Comparison of ENCODE assay signal across 15 cellular contexts in genomic region chr12:53483979-53484377, GRCh38. TPM values are rescaled to one million over a fixed set of nuclear protein-coding genes. Genes with fewer than 3 reads are reported as not detected.
DNase-seq lines count a peak whose midpoint lies in the region; ATAC-seq and TF ChIP-seq lines count a peak whose summit lies in the region.
"Had no signal": no experiment of that assay in that cellular context is flagged by ENCODE, and none has a peak within 500 bp of the region (broad histone marks: within the 10 kb centered on the region; RNA-seq: fewer than 3 reads in every experiment).

No MANE protein-coding gene starts in this region.

- H3K4me1 ChIP-seq in foreskin keratinocyte (peaks cover 14% of the 10 kb centered on the region), spleen (peaks cover 0 to 42% (median 21%) of the 10 kb centered on the region in 6 donors)

- peak overlapping the region; percentile 14 for H3K4me3 Mint-ChIP-seq in activated T-cell treated with anti-CD3 and anti-CD28 coated beads, Interleukin-2, amount 50 U/mL, for 4 hours
- H3K4me3 Mint-ChIP-seq in stimulated activated effector memory CD8-positive, alpha-beta T cell treated with anti-CD3 and anti-CD28 coated beads, Interleukin-12 subunit alpha, Interleukin-12 subunit beta, amount 100 ng/mL, for 72 hours = no peak overlapping the region
- no peak overlapping the region for H3K4me3 Mint-ChIP-seq in MCF 10A (ENCODE audit: unreplicated experiment)
- H3K4me3 Mint-ChIP-seq: T-helper 2 cell treated with Interferon-gamma antibody and Interleukin-4, amounts not matched to agents 5 μg/mL and 100 μg/mL, for 36 hours had no signal

- WGBS in spleen, 5 donors = 91 to 96% (median 95%) methylated on average over 4 of the region's 4 CpGs

- DNase-seq in activated T-cell treated with anti-CD3 and anti-CD28 coated beads, Interleukin-2, amount 50 U/mL, for 4 hours = no peak
- DNase-seq in activated T-cell treated with anti-CD3 and anti-CD28 coated beads for 4 hours (no peak), SK-N-MC (ENCODE audit: low read depth, low spot score) (no peak), foreskin keratinocyte (no peak), brain microvascular endothelial cell (no peak), spleen (no peak), MCF 10A (ENCODE audit: unreplicated experiment) (no peak)
- DNase-seq in stimulated activated effector memory CD8-positive, alpha-beta T cell treated with anti-CD3 and anti-CD28 coated beads, Interleukin-12 subunit alpha, Interleukin-12 subunit beta, amount 100 ng/mL, for 72 hours (ENCODE audit: low spot score in 2 of 2) = no peak
- DNase-seq: anterior cingulate cortex, NCI-H146 had no signal

- no peak for TF ChIP-seq CTCF in foreskin keratinocyte (conservative IDR thresholded peaks at IDR 0.05)
- TF ChIP-seq CTCF in brain microvascular endothelial cell (IDR thresholded peaks at IDR 0.05; ENCODE audit: low read depth, low read length, missing control alignments) = no peak
- no peak for TF ChIP-seq CTCF in spleen (IDR thresholded peaks at IDR 0.05 in 8 of 11, conservative IDR thresholded peaks at IDR 0.05 in 3 of 11)
- no peak for TF ChIP-seq CTCF in MCF 10A (IDR thresholded peaks at IDR 0.05; ENCODE audit: unreplicated experiment)

- intact Hi-C loops in spleen (cut with DNase I; ENCODE audit: low total_unique reads) = no loop called here
- intact Hi-C loops in MCF 10A (cut with micrococcal nuclease) = no loop called here

- H3K27me3 ChIP-seq in foreskin keratinocyte (no peaks in the 10 kb centered on the region), brain microvascular endothelial cell (replicated peaks) (no peaks in the 10 kb centered on the region), spleen (replicated peaks in 1 of 7) (no peaks in the 10 kb centered on the region)

- CTCF ChIA-PET in MCF 10A (lab: Yijun Ruan, JAX) = interaction anchor here (1.0 to 2.2 kb wide), 2 partner anchors 11 to 24 kb away, joined by 3 to 14 read pairs; partner anchors contain the start of gene NPFF

- no peaks in the 10 kb centered on the region for H3K4me1 Mint-ChIP-seq in activated T-cell treated with anti-CD3 and anti-CD28 coated beads, Interleukin-2, amount 50 U/mL, for 4 hours (ENCODE audit: low read depth)
- H3K4me1 Mint-ChIP-seq in stimulated activated effector memory CD8-positive, alpha-beta T cell treated with anti-CD3 and anti-CD28 coated beads, Interleukin-12 subunit alpha, Interleukin-12 subunit beta, amount 100 ng/mL, for 72 hours = peaks cover 22% of the 10 kb centered on the region
- H3K4me1 Mint-ChIP-seq in MCF 10A (ENCODE audit: insufficient read depth, unreplicated experiment) = peaks cover 4% of the 10 kb centered on the region

- no peaks in the 10 kb centered on the region for H3K9me3 Mint-ChIP-seq in activated T-cell treated with anti-CD3 and anti-CD28 coated beads, Interleukin-2, amount 50 U/mL, for 4 hours
- no peaks in the 10 kb centered on the region for H3K9me3 Mint-ChIP-seq in stimulated activated effector memory CD8-positive, alpha-beta T cell treated with anti-CD3 and anti-CD28 coated beads, Interleukin-12 subunit alpha, Interleukin-12 subunit beta, amount 100 ng/mL, for 72 hours
- H3K9me3 Mint-ChIP-seq in MCF 10A (ENCODE audit: unreplicated experiment) = no peaks in the 10 kb centered on the region
- H3K9me3 Mint-ChIP-seq: T-helper 2 cell treated with Interferon-gamma antibody and Interleukin-4, amounts not matched to agents 5 μg/mL and 100 μg/mL, for 36 hours had no signal

- no peak overlapping the region for H3K9ac ChIP-seq in SK-N-MC (ENCODE audit: insufficient read length)

- H3K4me3 ChIP-seq in SK-N-MC (no peak overlapping the region), brain microvascular endothelial cell (ENCODE audit: low read depth, low read length) (no peak overlapping the region), spleen (no peak overlapping the region)

- no TSS peak for BruUV-seq in MCF 10A (replicated peaks; lab: Mats Ljungman, UMichigan)

- no peaks in the 10 kb centered on the region for H3K27me3 Mint-ChIP-seq in activated T-cell treated with anti-CD3 and anti-CD28 coated beads, Interleukin-2, amount 50 U/mL, for 4 hours (ENCODE audit: low read depth)
- no peaks in the 10 kb centered on the region for H3K27me3 Mint-ChIP-seq in MCF 10A (ENCODE audit: insufficient read depth, unreplicated experiment)

- H3K9me3 ChIP-seq in SK-N-MC (ENCODE audit: low read depth, low read length) = no peaks in the 10 kb centered on the region
- no peaks in the 10 kb centered on the region for H3K9me3 ChIP-seq in spleen

- TF ChIP-seq POLR2A in spleen (IDR thresholded peaks at IDR 0.05) = no peak

- peaks cover 31% of the 10 kb centered on the region for H3K36me3 Mint-ChIP-seq in activated T-cell treated with anti-CD3 and anti-CD28 coated beads, Interleukin-2, amount 50 U/mL, for 4 hours (ENCODE audit: insufficient read depth)
- peaks cover 97% of the 10 kb centered on the region for H3K36me3 Mint-ChIP-seq in stimulated activated effector memory CD8-positive, alpha-beta T cell treated with anti-CD3 and anti-CD28 coated beads, Interleukin-12 subunit alpha, Interleukin-12 subunit beta, amount 100 ng/mL, for 72 hours
- peaks cover 74% of the 10 kb centered on the region for H3K36me3 Mint-ChIP-seq in MCF 10A (ENCODE audit: insufficient read depth, unreplicated experiment)

- H3K27ac Mint-ChIP-seq in stimulated activated effector memory CD8-positive, alpha-beta T cell treated with anti-CD3 and anti-CD28 coated beads, Interleukin-12 subunit alpha, Interleukin-12 subunit beta, amount 100 ng/mL, for 72 hours = peak overlapping the region; percentile 67
- no peak overlapping the region for H3K27ac Mint-ChIP-seq in MCF 10A (ENCODE audit: low read depth, unreplicated experiment)
- H3K27ac Mint-ChIP-seq: T-helper 2 cell treated with Interferon-gamma antibody and Interleukin-4, amounts not matched to agents 5 μg/mL and 100 μg/mL, for 36 hours had no signal

- peaks cover 48% of the 10 kb centered on the region for H3K36me3 ChIP-seq in SK-N-MC (ENCODE audit: insufficient read depth, low read length)
- H3K36me3 ChIP-seq in brain microvascular endothelial cell (replicated peaks) = peaks cover 64% of the 10 kb centered on the region
- H3K36me3 ChIP-seq in spleen = peaks cover 0 to 94% (median 77%) of the 10 kb centered on the region in 6 donors

- in situ Hi-C loops in brain microvascular endothelial cell (cut with HindIII; ENCODE audit: low pct_ligation_motif_present, low sequenced_read_pairs) = no loop called here

- ATAC-seq in activated T-cell treated with anti-CD3 and anti-CD28 coated beads, Interleukin-2, amount 50 U/mL, for 4 hours = peak; percentile 12 to 14
- peak; percentile 2 for ATAC-seq in foreskin keratinocyte
- peak; percentile 52 for ATAC-seq in stimulated activated effector memory CD8-positive, alpha-beta T cell treated with anti-CD3 and anti-CD28 coated beads, Interleukin-12 subunit alpha, Interleukin-12 subunit beta, amount 100 ng/mL, for 72 hours

- POLR2A ChIA-PET in MCF 10A (lab: Yijun Ruan, JAX) = interaction anchor here (0.6 to 7.1 kb wide), 11 partner anchors 8 to 480 kb away, joined by 3 to 53 read pairs (median 5); partner anchors contain the start of genes AAAS, MAP3K12 and TARBP2

- H3K27ac ChIP-seq in SK-N-MC = peak overlapping the region; percentile 61; the same call in 1 of the 2 replicates
- no peak overlapping the region for H3K27ac ChIP-seq in foreskin keratinocyte
- H3K27ac ChIP-seq in brain microvascular endothelial cell = no peak overlapping the region
- peak overlapping the region in 1 of 8 donors; percentile 21 for H3K27ac ChIP-seq in spleen

RNA-seq across cellular contexts. Expression of gene MAP3K12, which starts 15.3 kb away (rescaled TPM):
- 1 to 10 TPM; 6.5 to 8.4 (median 7.7) TPM for total RNA-seq in activated T-cell treated with anti-CD3 and anti-CD28 coated beads, Interleukin-2, amount 50 U/mL, for 4 hours
- total RNA-seq in foreskin keratinocyte = 11.3 and 13.3 TPM in 2 replicates
- 10.0 and 10.4 TPM in 2 replicates for polyA plus RNA-seq in foreskin keratinocyte
- 10 to 100 TPM; 13.6 to 27.4 (median 20.8) TPM for total RNA-seq in spleen
- 10 to 100 TPM in 2 of 3 donors, 1 to 10 TPM in 1; 8.0 to 13.7 (median 10.9) TPM for polyA plus RNA-seq in spleen
- total RNA-seq in MCF 10A (2022) = 4.6 and 5.9 TPM in 2 replicates

RNA-seq across cellular contexts. Expression of gene TARBP2, which starts 17.1 kb away (rescaled TPM):
- 10 to 100 TPM; 62.6 to 71.4 (median 64.3) TPM for total RNA-seq in activated T-cell treated with anti-CD3 and anti-CD28 coated beads, Interleukin-2, amount 50 U/mL, for 4 hours
- 46.4 and 48.0 TPM in 2 replicates for total RNA-seq in foreskin keratinocyte
- polyA plus RNA-seq in foreskin keratinocyte = 46.7 and 49.6 TPM in 2 replicates
- 10 to 100 TPM; 25.9 to 43.7 (median 31.8) TPM for total RNA-seq in spleen
- 10 to 100 TPM; 29.0 to 57.1 (median 42.7) TPM for polyA plus RNA-seq in spleen
- 26.4 and 27.8 TPM in 2 replicates for total RNA-seq in MCF 10A (2022)

RNA-seq across cellular contexts. Expression of gene NPFF, which starts 23.3 kb away (rescaled TPM):
- not detected for total RNA-seq in activated T-cell treated with anti-CD3 and anti-CD28 coated beads, Interleukin-2, amount 50 U/mL, for 4 hours
- total RNA-seq in foreskin keratinocyte (not detected in 2 replicates), spleen (not detected), MCF 10A (2022) (not detected in 2 replicates)
- polyA plus RNA-seq in foreskin keratinocyte (0.18 TPM in 1 of 2 replicates, not detected in the other), spleen (1 to 10 TPM in 2 of 3 donors, under 1 TPM in 1; 0.49 to 2.0 (median 1.3) TPM)
- total RNA-seq: mammary epithelial cell, RPMI7951, urinary bladder had no signal
- polyA plus RNA-seq: AG04450, mammary epithelial cell, urinary bladder had no signal

RNA-seq across cellular contexts. Expression of gene PCBP2, which starts 32.1 kb away (rescaled TPM):
- total RNA-seq in activated T-cell treated with anti-CD3 and anti-CD28 coated beads, Interleukin-2, amount 50 U/mL, for 4 hours = 1,000 to 10,000 TPM; 1,031 to 1,084 (median 1,084) TPM
- 378 and 396 TPM in 2 replicates for total RNA-seq in foreskin keratinocyte
- 422 and 510 TPM in 2 replicates for polyA plus RNA-seq in foreskin keratinocyte
- total RNA-seq in spleen = 100 to 1,000 TPM; 547 to 779 (median 652) TPM
- 100 to 1,000 TPM; 449 to 459 (median 459) TPM for polyA plus RNA-seq in spleen
- 994 and 1,037 TPM in 2 replicates for total RNA-seq in MCF 10A (2022)

RNA-seq across cellular contexts. Expression of gene PRR13, which starts 42.4 kb away (rescaled TPM):
- 100 to 1,000 TPM; 269 to 284 (median 284) TPM for total RNA-seq in activated T-cell treated with anti-CD3 and anti-CD28 coated beads, Interleukin-2, amount 50 U/mL, for 4 hours
- total RNA-seq in foreskin keratinocyte (139 TPM in 2 replicates), spleen (100 to 1,000 TPM; 127 to 230 (median 197) TPM), MCF 10A (2022) (147 and 173 TPM in 2 replicates)
- polyA plus RNA-seq in foreskin keratinocyte (204 and 208 TPM in 2 replicates), spleen (100 to 1,000 TPM; 217 to 262 (median 223) TPM)

Comparison
In these comparisons a context has a peak if more than half of its experiments do, and no peak if none do; other contexts are left out.
1. ATAC-seq: peak in every context shown above with its lines; median percentile 52 in stimulated activated effector memory CD8-positive, alpha-beta T cell treated with anti-CD3 and anti-CD28 coated beads, Interleukin-12 subunit alpha, Interleukin-12 subunit beta, amount 100 ng/mL, for 72 hours; 13 in activated T-cell treated with anti-CD3 and anti-CD28 coated beads, Interleukin-2, amount 50 U/mL, for 4 hours; 2 in foreskin keratinocyte.